18 cellular contexts compared by ENCODE assay signal in the genomic region with DNA sequence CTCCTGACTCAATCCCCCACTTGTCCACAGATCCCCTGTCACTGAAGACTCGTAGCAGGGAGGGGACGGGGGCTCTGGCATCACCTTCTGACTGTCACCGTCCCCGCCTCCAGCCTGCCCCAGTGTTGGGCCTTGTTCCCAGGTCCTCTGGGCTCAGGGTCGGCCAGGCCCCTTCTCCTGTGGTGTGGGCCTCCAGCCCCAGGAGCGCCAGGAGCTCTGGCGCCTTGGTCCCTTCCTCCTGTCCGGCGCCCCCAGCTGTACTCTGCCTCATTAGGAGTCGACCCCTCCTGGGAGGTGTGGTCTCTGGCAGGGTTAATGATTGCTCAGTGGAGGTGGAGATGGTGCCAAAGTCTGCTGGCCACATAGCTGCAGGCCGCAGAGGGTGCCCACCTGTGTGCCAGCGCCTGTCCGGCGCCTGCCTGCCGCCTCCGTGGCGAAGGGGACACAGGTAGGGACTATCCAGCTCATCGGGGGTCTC. TPM values are rescaled to one million over a fixed set of nuclear protein-coding genes. Genes with fewer than 3 reads are reported as not detected.
DNase-seq lines count a peak whose midpoint lies in the region; ATAC-seq and TF ChIP-seq lines count a peak whose summit lies in the region.
"Had no signal": no experiment of that assay in that cellular context is flagged by ENCODE, and none has a peak within 500 bp of the region (broad histone marks: within the 10 kb centered on the region; RNA-seq: fewer than 3 reads in every experiment).

A gene with protein sequence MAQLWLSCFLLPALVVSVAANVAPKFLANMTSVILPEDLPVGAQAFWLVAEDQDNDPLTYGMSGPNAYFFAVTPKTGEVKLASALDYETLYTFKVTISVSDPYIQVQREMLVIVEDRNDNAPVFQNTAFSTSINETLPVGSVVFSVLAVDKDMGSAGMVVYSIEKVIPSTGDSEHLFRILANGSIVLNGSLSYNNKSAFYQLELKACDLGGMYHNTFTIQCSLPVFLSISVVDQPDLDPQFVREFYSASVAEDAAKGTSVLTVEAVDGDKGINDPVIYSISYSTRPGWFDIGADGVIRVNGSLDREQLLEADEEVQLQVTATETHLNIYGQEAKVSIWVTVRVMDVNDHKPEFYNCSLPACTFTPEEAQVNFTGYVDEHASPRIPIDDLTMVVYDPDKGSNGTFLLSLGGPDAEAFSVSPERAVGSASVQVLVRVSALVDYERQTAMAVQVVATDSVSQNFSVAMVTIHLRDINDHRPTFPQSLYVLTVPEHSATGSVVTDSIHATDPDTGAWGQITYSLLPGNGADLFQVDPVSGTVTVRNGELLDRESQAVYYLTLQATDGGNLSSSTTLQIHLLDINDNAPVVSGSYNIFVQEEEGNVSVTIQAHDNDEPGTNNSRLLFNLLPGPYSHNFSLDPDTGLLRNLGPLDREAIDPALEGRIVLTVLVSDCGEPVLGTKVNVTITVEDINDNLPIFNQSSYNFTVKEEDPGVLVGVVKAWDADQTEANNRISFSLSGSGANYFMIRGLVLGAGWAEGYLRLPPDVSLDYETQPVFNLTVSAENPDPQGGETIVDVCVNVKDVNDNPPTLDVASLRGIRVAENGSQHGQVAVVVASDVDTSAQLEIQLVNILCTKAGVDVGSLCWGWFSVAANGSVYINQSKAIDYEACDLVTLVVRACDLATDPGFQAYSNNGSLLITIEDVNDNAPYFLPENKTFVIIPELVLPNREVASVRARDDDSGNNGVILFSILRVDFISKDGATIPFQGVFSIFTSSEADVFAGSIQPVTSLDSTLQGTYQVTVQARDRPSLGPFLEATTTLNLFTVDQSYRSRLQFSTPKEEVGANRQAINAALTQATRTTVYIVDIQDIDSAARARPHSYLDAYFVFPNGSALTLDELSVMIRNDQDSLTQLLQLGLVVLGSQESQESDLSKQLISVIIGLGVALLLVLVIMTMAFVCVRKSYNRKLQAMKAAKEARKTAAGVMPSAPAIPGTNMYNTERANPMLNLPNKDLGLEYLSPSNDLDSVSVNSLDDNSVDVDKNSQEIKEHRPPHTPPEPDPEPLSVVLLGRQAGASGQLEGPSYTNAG (N-terminal part only) (plus strand): TSS at position 376 of the 478 bp plus-strand sequence. CDS start 16,011 bp downstream, outside the sequence.

- H3K27me3 Mint-ChIP-seq in CD8-positive, alpha-beta memory T cell = peaks cover 0 to 1% of the 10 kb centered on the region in 2 donors
- H3K27me3 Mint-ChIP-seq in activated naive CD8-positive, alpha-beta T cell treated with anti-CD3 and anti-CD28 coated beads for 36 hours = no peaks in the 10 kb centered on the region

- H3K4me3 Mint-ChIP-seq in CD8-positive, alpha-beta memory T cell = peak within 1 kb of the TSS in 1 of 7 donors; percentile 67
- H3K4me3 Mint-ChIP-seq in activated naive CD8-positive, alpha-beta T cell treated with anti-CD3 and anti-CD28 coated beads for 36 hours = peak within 1 kb of the TSS; percentile 50

- CTCF ChIA-PET in CD8-positive, alpha-beta memory T cell (lab: Charles Lee) = interaction anchor here (1.0 to 1.3 kb wide), 2 partner anchors 21 to 101 kb away, joined by 3 to 4 read pairs; a partner anchor contains a TSS

- H3K36me3 ChIP-seq in ACC112 (ENCODE audit: insufficient read depth, low read length) = no peaks in the 10 kb centered on the region
- H3K36me3 ChIP-seq in CD8-positive, alpha-beta memory T cell (ENCODE audit: insufficient read depth, low read length) = no peaks in the 10 kb centered on the region
- H3K36me3 ChIP-seq in mucosa of descending colon (ENCODE audit: low read depth) = no peaks in the 10 kb centered on the region
- H3K36me3 ChIP-seq: esophagus squamous epithelium, tibial nerve had no signal

- H3K4me3 ChIP-seq in ACC112 (ENCODE audit: low read depth, low read length) (no peak within 1 kb of the TSS), mucosa of descending colon (no peak within 1 kb of the TSS)
- no peak within 1 kb of the TSS for H3K4me3 ChIP-seq in CD8-positive, alpha-beta memory T cell (ENCODE audit: low read length)
- H3K4me3 ChIP-seq: esophagus squamous epithelium, GM12878 had no signal

- H3K27ac ChIP-seq in ACC112 (ENCODE audit: low read depth, low read length) = 0 out of 2 replicates have a peak within 1 kb of the TSS, but pooled peaks have one; percentile 3
- H3K27ac ChIP-seq in CD8-positive, alpha-beta memory T cell (ENCODE audit: low read depth, low read length) = no peak within 1 kb of the TSS

- no peaks in the 10 kb centered on the region for H3K9me3 Mint-ChIP-seq in CD8-positive, alpha-beta memory T cell
- H3K9me3 Mint-ChIP-seq in activated naive CD8-positive, alpha-beta T cell treated with anti-CD3 and anti-CD28 coated beads for 36 hours = no peaks in the 10 kb centered on the region

- no peak for TF ChIP-seq CTCF in mucosa of descending colon (IDR thresholded peaks at IDR 0.05)

- DNase-seq in CD8-positive, alpha-beta memory T cell = no peak
- no peak for DNase-seq in activated naive CD8-positive, alpha-beta T cell treated with anti-CD3 and anti-CD28 coated beads for 36 hours
- DNase-seq in mucosa of descending colon = peak in 2 of 3 donors; percentile 74 to 79
- no peak for DNase-seq in T1000 (lab: John Stamatoyannopoulos, UW)
- DNase-seq in kidney glomerular epithelial cell (lab: John Stamatoyannopoulos, UW) = no peak
- DNase-seq in HT-29 (ENCODE audit: low spot score) = no peak
- DNase-seq in NCI-H526 treated with DMSO at 0.1 percent for 48 hours (lab: John Stamatoyannopoulos, UW) = no peak
- DNase-seq: amygdala, EL, esophagus squamous epithelium, hypothalamus, NCI-H1092, NCI-H2171 had no signal

- no peak within 1 kb of the TSS for H2AFZ ChIP-seq in ACC112 (ENCODE audit: low read length, unreplicated experiment)
- H2AFZ ChIP-seq: parathyroid adenoma had no signal

- intact Hi-C loops in mucosa of descending colon (cut with DNase I, micrococcal nuclease) = loop anchor here in 1 of 2 donors (10.0 kb wide), 1 partner anchor 134 kb away; a partner anchor contains a TSS

- peak within 1 kb of the TSS; percentile 53 to 87 (median 78) for H3K27ac Mint-ChIP-seq in CD8-positive, alpha-beta memory T cell
- H3K27ac Mint-ChIP-seq in activated naive CD8-positive, alpha-beta T cell treated with anti-CD3 and anti-CD28 coated beads for 36 hours = peak within 1 kb of the TSS; percentile 29

- H3K4me1 ChIP-seq in ACC112 (ENCODE audit: control insufficient read depth, insufficient read depth, low read length, unreplicated experiment) = peaks cover 15% of the 10 kb centered on the region
- H3K4me1 ChIP-seq in CD8-positive, alpha-beta memory T cell (ENCODE audit: insufficient read depth, low read length) = peaks cover 48% of the 10 kb centered on the region
- H3K4me1 ChIP-seq in mucosa of descending colon (ENCODE audit: low read depth) = peaks cover 27% of the 10 kb centered on the region

- POLR2A ChIA-PET in CD8-positive, alpha-beta memory T cell (lab: Charles Lee) = interaction anchor here (1.6 to 2.3 kb wide), 2 partner anchors 11 to 101 kb away, joined by 8 to 10 read pairs; a partner anchor contains a TSS

- no peaks in the 10 kb centered on the region for H3K9me3 ChIP-seq in CD8-positive, alpha-beta memory T cell (ENCODE audit: low read length)
- H3K9me3 ChIP-seq in mucosa of descending colon = no peaks in the 10 kb centered on the region
- H3K9me3 ChIP-seq: esophagus squamous epithelium, tibial nerve had no signal

- no peaks in the 10 kb centered on the region for H3K79me2 ChIP-seq in ACC112 (ENCODE audit: control insufficient read depth, insufficient read depth, low read length, unreplicated experiment)

- H3K36me3 Mint-ChIP-seq in CD8-positive, alpha-beta memory T cell = peaks cover 0 to 2% (median 0%) of the 10 kb centered on the region in 3 donors
- no peaks in the 10 kb centered on the region for H3K36me3 Mint-ChIP-seq in activated naive CD8-positive, alpha-beta T cell treated with anti-CD3 and anti-CD28 coated beads for 36 hours

- peak; percentile 44 for ATAC-seq in mucosa of descending colon
- ATAC-seq: GM12878 had no signal

- H3K4me1 Mint-ChIP-seq in CD8-positive, alpha-beta memory T cell = peaks cover 42 to 76% (median 45%) of the 10 kb centered on the region in 3 donors
- peaks cover 50% of the 10 kb centered on the region for H3K4me1 Mint-ChIP-seq in activated naive CD8-positive, alpha-beta T cell treated with anti-CD3 and anti-CD28 coated beads for 36 hours

- no peaks in the 10 kb centered on the region for H3K27me3 ChIP-seq in ACC112 (ENCODE audit: insufficient read depth, low read length)
- no peaks in the 10 kb centered on the region for H3K27me3 ChIP-seq in CD8-positive, alpha-beta memory T cell (ENCODE audit: insufficient read depth, low read length, poor library complexity, severe bottlenecking)

RNA-seq across cellular contexts. Expression of the gene that starts here (rescaled TPM):
- total RNA-seq in CD8-positive, alpha-beta memory T cell = 1 to 10 TPM in 1 of 2 experiments, under 1 TPM in 1; 0.49 to 1.1 TPM
- not detected for polyA plus RNA-seq in CD8-positive, alpha-beta memory T cell
- total RNA-seq in activated naive CD8-positive, alpha-beta T cell treated with anti-CD3 and anti-CD28 coated beads for 36 hours = under 1 TPM; 0.31 to 0.44 TPM
- 100 to 1,000 TPM in 2 of 3 donors, 10 to 100 TPM in 1; 69.0 to 184 (median 107) TPM for total RNA-seq in mucosa of descending colon
- 0.16 and 0.20 TPM in 2 replicates for total RNA-seq in HT-29 (2014; rRNA removed; shearing (Covaris generic))
- total RNA-seq: lung microvascular endothelial cell, tibial nerve had no signal

Comparison
In these comparisons a context has a peak if more than half of its experiments do, and no peak if none do; other contexts are left out.
1. RNA of the gene that starts here (total RNA-seq): 69.0 to 184 TPM in mucosa of descending colon; 0.49 to 1.1 TPM in CD8-positive, alpha-beta memory T cell, 0.31 to 0.44 TPM in activated naive CD8-positive, alpha-beta T cell treated with anti-CD3 and anti-CD28 coated beads for 36 hours and 0.16 to 0.20 TPM in HT-29; every median in the first group is over 10 times any median in the second.
2. DNase-seq: peak in mucosa of descending colon (2 of 3); none in CD8-positive, alpha-beta memory T cell (0 of 5), activated naive CD8-positive, alpha-beta T cell treated with anti-CD3 and anti-CD28 coated beads for 36 hours (single experiment), T1000 (single experiment), kidney glomerular epithelial cell (single experiment), HT-29 (single experiment) and NCI-H526 treated with DMSO at 0.1 percent for 48 hours (single experiment).